Comparison of ENCODE assay signal across 17 cellular contexts in genomic region chr4:77701111-77701510, GRCh38.
DNase-seq lines count a peak whose midpoint lies in the region; ATAC-seq and TF ChIP-seq lines count a peak whose summit lies in the region.
"Had no signal": no experiment of that assay in that cellular context is flagged by ENCODE, and none has a peak within 500 bp of the region (broad histone marks: within the 10 kb centered on the region; RNA-seq: fewer than 3 reads in every experiment).

No MANE protein-coding gene starts in this region.

- POLR2A ChIA-PET in Caco-2 (lab: Charles Lee), result interaction anchor here (0.6 kb wide), 1 partner anchor 191 kb away, joined by 3 read pairs; no protein-coding TSS in a partner anchor

- no peak overlapping the region for H4K8ac ChIP-seq in mesenchymal stem cell (ENCODE audit: low read length)

- DNase-seq in Caco-2 (no peak), NCI-H524 (lab: John Stamatoyannopoulos, UW) (peak; percentile 38 to 64), mesenchymal stem cell (no peak), skeletal muscle cell (ENCODE audit: low read depth) (peak; percentile 25)
- DNase-seq: CD8-positive, alpha-beta T cell; COR-L47; DMS79; GF-D8; GOT3; H7; HFFc6 had no signal

- no peak for TF ChIP-seq CTCF in Caco-2 (IDR thresholded peaks at IDR 0.05; ENCODE audit: insufficient read depth in 1 of 2, low read depth in 1 of 2, low read length in 1 of 2, severe bottlenecking in 1 of 2, unreplicated experiment in 1 of 2)

- H2BK5ac ChIP-seq in mesenchymal stem cell (ENCODE audit: low read depth, low read length, poor library complexity, severe bottlenecking), result no peak overlapping the region

- H3K9me3 Mint-ChIP-seq in Caco-2 (ENCODE audit: unreplicated experiment), result no peaks in the 10 kb centered on the region
- H3K9me3 Mint-ChIP-seq: CD8-positive, alpha-beta T cell; HFFc6 had no signal

- H3K9me3 ChIP-seq in Caco-2 (no peaks in the 10 kb centered on the region), mesenchymal stem cell (ENCODE audit: control insufficient read depth, low read length) (no peaks in the 10 kb centered on the region)
- H3K9me3 ChIP-seq: BLaER1 treated with 17β-estradiol and CSF1 and Interleukin-3, amounts not matched to agents 10 nM and 100 nM had no signal

- H3K14ac ChIP-seq in mesenchymal stem cell (ENCODE audit: low read length in 2 of 2), result no peak overlapping the region

- H3K4me3 ChIP-seq in Caco-2 (ENCODE audit: low read depth, low read length) (no peak overlapping the region), mesenchymal stem cell (ENCODE audit: insufficient read depth in 1 of 2, low read depth in 1 of 2, low read length in 2 of 2) (no peak overlapping the region), skeletal muscle cell (ENCODE audit: low read depth, low read length) (no peak overlapping the region)
- H3K4me3 ChIP-seq: BLaER1 treated with 17β-estradiol and CSF1 and Interleukin-3, amounts not matched to agents 10 nM and 100 nM had no signal

- H3K4me1 ChIP-seq in Caco-2 (peaks cover 25% of the 10 kb centered on the region), mesenchymal stem cell (ENCODE audit: control insufficient read depth, insufficient read depth, low read depth, low read length) (peaks cover 7% of the 10 kb centered on the region)

- H2BK15ac ChIP-seq in mesenchymal stem cell (ENCODE audit: low read depth, poor library complexity, severe bottlenecking), result no peak overlapping the region

- H3K4ac ChIP-seq in mesenchymal stem cell (ENCODE audit: low read depth in 1 of 2, low read length in 2 of 2), result no peak overlapping the region

- H3K36me3 Mint-ChIP-seq in Caco-2 (ENCODE audit: insufficient read depth, unreplicated experiment), result no peaks in the 10 kb centered on the region
- H3K36me3 Mint-ChIP-seq: CD8-positive, alpha-beta T cell had no signal

- H4K91ac ChIP-seq in mesenchymal stem cell (ENCODE audit: low read length), result no peak overlapping the region

- no peak overlapping the region for H2BK120ac ChIP-seq in mesenchymal stem cell (ENCODE audit: low read depth, low read length)

- H3K23ac ChIP-seq in mesenchymal stem cell (ENCODE audit: low read length in 2 of 2), result no peak overlapping the region

- BruUV-seq in Caco-2 (replicated peaks; lab: Mats Ljungman, UMichigan), result no TSS peak

- H3K36me3 ChIP-seq in Caco-2 (ENCODE audit: control insufficient read depth, insufficient read depth, low read length), result no peaks in the 10 kb centered on the region
- no peaks in the 10 kb centered on the region for H3K36me3 ChIP-seq in mesenchymal stem cell (ENCODE audit: control insufficient read depth in 1 of 2, insufficient read depth in 2 of 2, low read depth in 1 of 2, low read length in 2 of 2)
- H3K36me3 ChIP-seq: BLaER1 treated with 17β-estradiol and CSF1 and Interleukin-3, amounts not matched to agents 10 nM and 100 nM had no signal

- WGBS in mesenchymal stem cell, result 83% methylated on average over 1 of the region's 2 CpGs

- peak overlapping the region; percentile 47 for H2AK5ac ChIP-seq in mesenchymal stem cell (ENCODE audit: low read length, severe bottlenecking)

- intact Hi-C loops in Caco-2 (cut with micrococcal nuclease; ENCODE audit: unreplicated experiment), result loop anchor here (5.0 kb wide), 1 partner anchor 161 kb away; the partner anchor contains the start of gene MRPL1

- peak overlapping the region; percentile 10 for H3K27ac Mint-ChIP-seq in Caco-2 (ENCODE audit: unreplicated experiment)
- H3K27ac Mint-ChIP-seq: B cell; CD8-positive, alpha-beta T cell; HFFc6 had no signal

- H3K27me3 Mint-ChIP-seq in Caco-2 (ENCODE audit: insufficient read depth, unreplicated experiment), result no peaks in the 10 kb centered on the region
- H3K27me3 Mint-ChIP-seq: B cell had no signal

- H3K4me3 Mint-ChIP-seq in Caco-2 (ENCODE audit: unreplicated experiment), result no peak overlapping the region
- H3K4me3 Mint-ChIP-seq: B cell; CD8-positive, alpha-beta T cell; HFFc6 had no signal

- CTCF ChIA-PET in Caco-2 (lab: Charles Lee), result no interaction called here

- H3K27me3 ChIP-seq in Caco-2 (replicated peaks; ENCODE audit: control insufficient read depth, insufficient read depth, low read length) (no peaks in the 10 kb centered on the region), mesenchymal stem cell (ENCODE audit: control insufficient read depth in 1 of 2, insufficient read depth in 1 of 2, low read length in 2 of 2) (no peaks in the 10 kb centered on the region)
- H3K27me3 ChIP-seq: BLaER1 treated with 17β-estradiol and CSF1 and Interleukin-3, amounts not matched to agents 10 nM and 100 nM had no signal

- H3K4me2 ChIP-seq in mesenchymal stem cell (ENCODE audit: low read length, poor library complexity, severe bottlenecking), result no peak overlapping the region
- H3K4me2 ChIP-seq: BLaER1 treated with 17β-estradiol and CSF1 and Interleukin-3, amounts not matched to agents 10 nM and 100 nM had no signal

- no peak overlapping the region for H2BK12ac ChIP-seq in mesenchymal stem cell (ENCODE audit: low read length in 2 of 2)

- no peaks in the 10 kb centered on the region for H3K79me1 ChIP-seq in mesenchymal stem cell (replicated peaks; ENCODE audit: low read length, poor library complexity, severe bottlenecking)

- H3K18ac ChIP-seq in mesenchymal stem cell (ENCODE audit: low read depth in 1 of 2, low read length in 2 of 2), result no peak overlapping the region

- H3K4me1 Mint-ChIP-seq in Caco-2 (ENCODE audit: low read depth, unreplicated experiment), result peaks cover 7% of the 10 kb centered on the region
- H3K4me1 Mint-ChIP-seq: B cell had no signal

- no peak overlapping the region for H2AFZ ChIP-seq in mesenchymal stem cell (ENCODE audit: low read depth, low read length)

- ATAC-seq in HG03457 (IDR thresholded peaks at IDR 0.05; ENCODE audit: unreplicated experiment), result no peak
- ATAC-seq in HG02870 (IDR thresholded peaks at IDR 0.05; ENCODE audit: unreplicated experiment), result no peak
- no peak for ATAC-seq in HG02884 (IDR thresholded peaks at IDR 0.05; ENCODE audit: unreplicated experiment)
- ATAC-seq: CD8-positive, alpha-beta T cell; HCT116 had no signal

- H3K27ac ChIP-seq in mesenchymal stem cell (ENCODE audit: low read length, poor library complexity, severe bottlenecking), result no peak overlapping the region
- H3K27ac ChIP-seq: BLaER1 treated with 17β-estradiol and CSF1 and Interleukin-3, amounts not matched to agents 10 nM and 100 nM had no signal

- no peak overlapping the region for H3K9ac ChIP-seq in mesenchymal stem cell (ENCODE audit: low read length)
- H3K9ac ChIP-seq: BLaER1 treated with 17β-estradiol and CSF1 and Interleukin-3, amounts not matched to agents 10 nM and 100 nM had no signal

Comparison
In these comparisons a context has a peak if more than half of its experiments do, and no peak if none do; other contexts are left out.
1. DNase-seq: peak in NCI-H524 (2 of 2) and skeletal muscle cell (single experiment); none in Caco-2 (0 of 2) and mesenchymal stem cell (single experiment).